In genomic region chr2:7577769-7578168, GRCh38 we compare ENCODE assay signal across 23 cellular contexts.
"Had no signal": no experiment of that assay in that cellular context is flagged by ENCODE, and none has a peak within 500 bp of the region (broad histone marks: within the 10 kb centered on the region; RNA-seq: fewer than 3 reads in every experiment).

No MANE protein-coding gene starts in this region.

- H3K4me1 Mint-ChIP-seq: IgD-negative memory B cell had no signal

- DNase-seq: KBM-7; MV-4-11; NCI-H1048; NCI-H1105; NCI-H1417; NCI-H1436 treated with DMSO at 0.1 percent for 48 hours; NCI-H1694; NCI-H187 treated with DMSO at 0.1 percent for 48 hours; NCI-H2081; NCI-H2227 treated with DMSO at 0.1 percent for 48 hours; NCI-H524; NCI-H526 treated with DMSO at 0.1 percent for 48 hours; NCI-H748 treated with DMSO at 0.1 percent for 48 hours; NK-92 treated with Interleukin-12 subunit alpha and Interleukin-12 subunit beta, amount 100 ng/mL, for 24 hours; OCI-M1; PC-9; Peyer's patch; SHP77 treated with DMSO at 0.1 percent for 48 hours; SJCRH30; T-helper 1 cell had no signal

- H3K4me3 ChIP-seq: PC-9, Peyer's patch, SJCRH30 had no signal

- H3K9me3 ChIP-seq: Peyer's patch, SJCRH30 had no signal

- H3K4me3 Mint-ChIP-seq: IgD-negative memory B cell had no signal

- H3K27me3 ChIP-seq: Peyer's patch, SJCRH30 had no signal

- H3K27ac Mint-ChIP-seq: IgD-negative memory B cell had no signal

- ATAC-seq: Right ventricle myocardium inferior, SK-N-SH treated with all-trans-retinoic acid at 6 μM for 48 hours had no signal

- H3K4me1 ChIP-seq: Peyer's patch, SJCRH30 had no signal

- H3K27ac ChIP-seq: PC-9, Peyer's patch, SJCRH30 had no signal

- H3K36me3 ChIP-seq: Peyer's patch, SJCRH30 had no signal

- H2AFZ ChIP-seq: PC-9 had no signal

- H3K4me2 ChIP-seq: PC-9 had no signal
